Comparison of ENCODE assay signal across 41 cellular contexts in the genomic region with DNA sequence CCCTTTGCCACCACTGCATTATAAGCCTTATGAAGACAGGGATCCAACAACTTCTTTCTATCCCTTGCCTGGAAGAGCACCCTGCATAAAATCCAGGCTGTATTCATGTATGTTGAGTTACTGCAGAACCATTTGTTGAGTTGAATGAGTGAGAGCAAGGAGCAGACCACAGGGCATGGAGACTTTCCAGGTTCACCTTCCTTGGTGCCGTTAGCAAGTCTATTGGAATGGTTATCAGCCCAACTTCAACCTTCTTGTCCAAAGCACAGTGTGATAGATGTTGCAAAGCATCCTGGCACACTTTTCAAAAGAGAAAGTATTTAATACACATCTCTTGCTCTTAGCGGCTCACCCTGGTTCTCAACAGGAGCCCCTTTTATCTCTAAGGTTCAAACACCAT.
"Had no signal": no experiment of that assay in that cellular context is flagged by ENCODE, and none has a peak within 500 bp of the region (broad histone marks: within the 10 kb centered on the region; RNA-seq: fewer than 3 reads in every experiment).

No MANE protein-coding gene starts in this region.

- H3K4me3 ChIP-seq: adrenal gland, ascending aorta, body of pancreas, breast epithelium, cardiac muscle cell had no signal

- FAIRE-seq: bronchial epithelial cell, colon had no signal

- H3K4me3 Mint-ChIP-seq: activated naive CD4-positive, alpha-beta T cell treated with anti-CD3 and anti-CD28 coated beads for 36 hours; activated naive CD4-positive, alpha-beta T cell treated with anti-CD3 and anti-CD28 coated beads, Interleukin-2, amount 10 ng/mL, durations not matched to agents 7 days and 5 days; activated naive CD4-positive, alpha-beta T cell treated with anti-CD3 and anti-CD28 coated beads, Interleukin-2, amount 50 U/mL, for 24 hours; activated naive CD8-positive, alpha-beta T cell; activated naive CD8-positive, alpha-beta T cell treated with anti-CD3 and anti-CD28 coated beads for 36 hours; activated naive CD8-positive, alpha-beta T cell treated with anti-CD3 and anti-CD28 coated beads, Interleukin-2, amount 10 ng/mL, durations not matched to agents 7 days and 5 days; activated naive CD8-positive, alpha-beta T cell treated with anti-CD3 and anti-CD28 coated beads, Interleukin-2, amount 50 U/mL, for 24 hours; activated T-cell treated with anti-CD3 and anti-CD28 coated beads, Interleukin-2, amount 50 U/mL, for 24 hours; activated T-cell treated with anti-CD3 and anti-CD28 coated beads, Interleukin-2, amount 50 U/mL, for 4 hours; activated T-cell treated with anti-CD3 and anti-CD28 coated beads, Interleukin-2, amount 50 U/mL, for 72 hours; activated T-helper 1 cell treated with anti-CD3 and anti-CD28 coated beads, Interleukin-12 subunit alpha, Interleukin-12 subunit beta, Interleukin-2, Interleukin-4 antibody, amounts not matched to agents 30 ng/mL and 10 ng/mL and 1 ng/mL, durations not matched to agents 14 hours and 24 hours and 36 hours; activated T-helper 17 cell treated with anti-CD3 and anti-CD28 coated beads, Interleukin-2, amount 50 U/mL, for 72 hours; brain; central memory CD8-positive, alpha-beta T cell had no signal

- H3K27ac Mint-ChIP-seq: activated naive CD4-positive, alpha-beta T cell treated with anti-CD3 and anti-CD28 coated beads for 36 hours; activated naive CD4-positive, alpha-beta T cell treated with anti-CD3 and anti-CD28 coated beads, Interleukin-2, amount 10 ng/mL, durations not matched to agents 7 days and 5 days; activated naive CD4-positive, alpha-beta T cell treated with anti-CD3 and anti-CD28 coated beads, Interleukin-2, amount 50 U/mL, for 24 hours; activated naive CD4-positive, alpha-beta T cell treated with anti-CD3 and anti-CD28 coated beads, Interleukin-2, amount 50 U/mL, for 72 hours; activated naive CD8-positive, alpha-beta T cell; activated naive CD8-positive, alpha-beta T cell treated with anti-CD3 and anti-CD28 coated beads for 36 hours; activated naive CD8-positive, alpha-beta T cell treated with anti-CD3 and anti-CD28 coated beads, Interleukin-2, amount 10 ng/mL, durations not matched to agents 7 days and 5 days; activated naive CD8-positive, alpha-beta T cell treated with anti-CD3 and anti-CD28 coated beads, Interleukin-2, amount 50 U/mL, for 24 hours; activated T-cell treated with anti-CD3 and anti-CD28 coated beads, Interleukin-2, amount 50 U/mL, for 24 hours; activated T-cell treated with anti-CD3 and anti-CD28 coated beads, Interleukin-2, amount 50 U/mL, for 72 hours; activated T-helper 1 cell treated with anti-CD3 and anti-CD28 coated beads, Interleukin-12 subunit alpha, Interleukin-12 subunit beta, Interleukin-2, Interleukin-4 antibody, amounts not matched to agents 30 ng/mL and 10 ng/mL and 1 ng/mL, durations not matched to agents 14 hours and 24 hours and 36 hours; activated T-helper 17 cell treated with anti-CD3 and anti-CD28 coated beads, Interleukin-2, amount 50 U/mL, for 72 hours; activated T-helper 2 cell treated with anti-CD3 and anti-CD28 coated beads, Interferon-gamma antibody, Interleukin-2, Interleukin-4, amounts not matched to agents 10 μg/mL and 5 μg/mL and 100 μg/mL, durations not matched to agents 14 hours and 24 hours and 36 hours; brain had no signal

- H3K27ac ChIP-seq: adrenal gland, ascending aorta, body of pancreas, brain microvascular endothelial cell, breast epithelium, cardiac muscle cell had no signal

- H3K27me3 ChIP-seq: adrenal gland, ascending aorta, body of pancreas, brain microvascular endothelial cell, cardiac muscle cell had no signal

- H3K9me3 Mint-ChIP-seq: activated naive CD4-positive, alpha-beta T cell treated with anti-CD3 and anti-CD28 coated beads for 36 hours; activated naive CD4-positive, alpha-beta T cell treated with anti-CD3 and anti-CD28 coated beads, Interleukin-2, amount 10 ng/mL, durations not matched to agents 7 days and 5 days; activated naive CD4-positive, alpha-beta T cell treated with anti-CD3 and anti-CD28 coated beads, Interleukin-2, amount 50 U/mL, for 24 hours; activated naive CD4-positive, alpha-beta T cell treated with anti-CD3 and anti-CD28 coated beads, Interleukin-2, amount 50 U/mL, for 72 hours; activated naive CD8-positive, alpha-beta T cell treated with anti-CD3 and anti-CD28 coated beads for 36 hours; activated naive CD8-positive, alpha-beta T cell treated with anti-CD3 and anti-CD28 coated beads, Interleukin-2, amount 10 ng/mL, durations not matched to agents 7 days and 5 days; activated naive CD8-positive, alpha-beta T cell treated with anti-CD3 and anti-CD28 coated beads, Interleukin-2, amount 50 U/mL, for 24 hours; activated T-cell treated with anti-CD3 and anti-CD28 coated beads, Interleukin-2, amount 50 U/mL, for 24 hours; activated T-cell treated with anti-CD3 and anti-CD28 coated beads, Interleukin-2, amount 50 U/mL, for 4 hours; activated T-cell treated with anti-CD3 and anti-CD28 coated beads, Interleukin-2, amount 50 U/mL, for 72 hours; activated T-helper 1 cell treated with anti-CD3 and anti-CD28 coated beads, Interleukin-12 subunit alpha, Interleukin-12 subunit beta, Interleukin-2, Interleukin-4 antibody, amounts not matched to agents 30 ng/mL and 10 ng/mL and 1 ng/mL, durations not matched to agents 14 hours and 24 hours and 36 hours; activated T-helper 17 cell treated with anti-CD3 and anti-CD28 coated beads, Interleukin-2, amount 50 U/mL, for 72 hours; activated T-helper 2 cell treated with anti-CD3 and anti-CD28 coated beads, Interferon-gamma antibody, Interleukin-2, Interleukin-4, amounts not matched to agents 10 μg/mL and 5 μg/mL and 100 μg/mL, durations not matched to agents 14 hours and 24 hours and 36 hours; brain; central memory CD8-positive, alpha-beta T cell had no signal

- DNase-seq: activated effector memory CD4-positive, alpha-beta T cell treated with anti-CD3 and anti-CD28 coated beads, Interleukin-2, amount 50 U/mL, for 16 hours; activated effector memory CD4-positive, alpha-beta T cell treated with Interleukin-2 at 50 U/mL for 16 hours; activated gamma-delta T cell; activated gamma-delta T cell treated with Interleukin-2 at 50 U/mL for 16 hours; activated naive CD4-positive, alpha-beta T cell; activated naive CD4-positive, alpha-beta T cell treated with anti-CD3 and anti-CD28 coated beads for 36 hours; activated naive CD4-positive, alpha-beta T cell treated with anti-CD3 and anti-CD28 coated beads, Interleukin-2, amount 10 ng/mL, durations not matched to agents 7 days and 5 days; activated naive CD4-positive, alpha-beta T cell treated with anti-CD3 and anti-CD28 coated beads, Interleukin-2, amount 50 U/mL, for 16 hours; activated naive CD4-positive, alpha-beta T cell treated with Interleukin-2 at 50 U/mL for 16 hours; activated naive CD8-positive, alpha-beta T cell treated with anti-CD3 and anti-CD28 coated beads for 36 hours; activated naive CD8-positive, alpha-beta T cell treated with anti-CD3 and anti-CD28 coated beads, Interleukin-2, amount 10 ng/mL, durations not matched to agents 7 days and 5 days; activated naive CD8-positive, alpha-beta T cell treated with anti-CD3 and anti-CD28 coated beads, Interleukin-2, amount 50 U/mL, for 24 hours; activated T-cell treated with anti-CD3 and anti-CD28 coated beads for 4 hours; activated T-cell treated with anti-CD3 and anti-CD28 coated beads, Interleukin-2, amount 50 U/mL, for 1 hour; activated T-cell treated with anti-CD3 and anti-CD28 coated beads, Interleukin-2, amount 50 U/mL, for 24 hours; activated T-cell treated with anti-CD3 and anti-CD28 coated beads, Interleukin-2, amount 50 U/mL, for 4 hours; activated T-cell treated with anti-CD3 and anti-CD28 coated beads, Interleukin-2, amount 50 U/mL, for 48 hours; activated T-cell treated with anti-CD3 and anti-CD28 coated beads, Interleukin-2, amount 50 U/mL, for 72 hours; amniotic stem cell; amygdala; anterior cingulate cortex; aorta; body of pancreas; brain microvascular endothelial cell; caudate nucleus; central memory CD4-positive, alpha-beta T cell; cerebellar nuclear complex had no signal

- H3K36me3 ChIP-seq: adrenal gland, ascending aorta, brain microvascular endothelial cell, breast epithelium, cardiac muscle cell had no signal

- H3K4me1 Mint-ChIP-seq: brain had no signal

- H3K36me3 Mint-ChIP-seq: activated naive CD4-positive, alpha-beta T cell treated with anti-CD3 and anti-CD28 coated beads, Interleukin-2, amount 10 ng/mL, durations not matched to agents 7 days and 5 days; activated naive CD4-positive, alpha-beta T cell treated with anti-CD3 and anti-CD28 coated beads, Interleukin-2, amount 50 U/mL, for 24 hours; activated naive CD4-positive, alpha-beta T cell treated with anti-CD3 and anti-CD28 coated beads, Interleukin-2, amount 50 U/mL, for 72 hours; activated naive CD8-positive, alpha-beta T cell; activated naive CD8-positive, alpha-beta T cell treated with anti-CD3 and anti-CD28 coated beads for 36 hours; activated naive CD8-positive, alpha-beta T cell treated with anti-CD3 and anti-CD28 coated beads, Interleukin-2, amount 10 ng/mL, durations not matched to agents 7 days and 5 days; brain had no signal

- H3K9me3 ChIP-seq: adrenal gland, ascending aorta, body of pancreas, breast epithelium had no signal

- H3K4me1 ChIP-seq: adrenal gland, ascending aorta, body of pancreas, breast epithelium had no signal
